Comparison of ENCODE assay signal across 8 cellular contexts in genomic region chr16:2560798-2561133, GRCh38. TPM values are rescaled to one million over a fixed set of nuclear protein-coding genes. Genes with fewer than 3 reads are reported as not detected.
DNase-seq lines count a peak whose midpoint lies in the region; ATAC-seq, FAIRE-seq and TF ChIP-seq lines count a peak whose summit lies in the region.
"Not testable (repeated sequence)": the region's sequence is repeated elsewhere in the genome, so short reads cannot be mapped to it uniquely, and the experiment has no call there.

No MANE protein-coding gene starts in this region.

- H3K4me1 Mint-ChIP-seq in chondrocyte (ENCODE audit: low read depth) = not testable (repeated sequence)

- TF ChIP-seq POLR2A in GM12892 (IDR thresholded peaks at IDR 0.05; ENCODE audit: low read depth, low read length); gastrocnemius medialis (IDR thresholded peaks at IDR 0.05); thyroid gland (IDR thresholded peaks at IDR 0.05): not testable (repeated sequence)

- not testable (repeated sequence) for H3K27me3 Mint-ChIP-seq in chondrocyte (ENCODE audit: low read depth)

- in situ Hi-C loops in Panc1 (cut with HindIII; ENCODE audit: low pct_unique_long_range_greater_than_20kb, low sequenced_read_pairs); gastrocnemius medialis (cut with MboI; ENCODE audit: low sequenced_read_pairs in 4 of 4): not testable (repeated sequence)

- not testable (repeated sequence) for TF ChIP-seq CTCF in Panc1 (IDR thresholded peaks at IDR 0.05)
- TF ChIP-seq CTCF in chondrocyte (IDR thresholded peaks at IDR 0.05) (peak; percentile 67), kidney epithelial cell (IDR thresholded peaks at IDR 0.05; ENCODE audit: insufficient read depth, low read length, poor library complexity, severe bottlenecking) (peak; percentile 27), gastrocnemius medialis (IDR thresholded peaks at IDR 0.05 in 4 of 5, conservative IDR thresholded peaks at IDR 0.05 in 1 of 5) (peak in 2 of 5 experiments; percentile 40 to 56), thyroid gland (IDR thresholded peaks at IDR 0.05) (peak in 2 of 6 experiments; percentile 19 to 48)

- H3K4me1 ChIP-seq in Panc1 (ENCODE audit: control insufficient read depth, insufficient read depth, low read length); gastrocnemius medialis; thyroid gland: not testable (repeated sequence)

- not testable (repeated sequence) for DNase-seq in GM12892 (ENCODE audit: insufficient read length); Panc1 (ENCODE audit: low read depth, low spot score); chondrocyte (ENCODE audit: low spot score); kidney epithelial cell (ENCODE audit: low read depth)
- DNase-seq in activated T-cell treated with anti-CD3 and anti-CD28 coated beads for 1 hour (ENCODE audit: low read depth) = peak; percentile 46
- DNase-seq in gastrocnemius medialis = peak; percentile 26 to 69
- peak; percentile 75 to 76 for DNase-seq in thyroid gland

- not testable (repeated sequence) for H3K27ac ChIP-seq in Panc1 (ENCODE audit: low read length); gastrocnemius medialis; thyroid gland

- not testable (repeated sequence) for H3K27ac Mint-ChIP-seq in chondrocyte (ENCODE audit: unreplicated experiment)

- H3K9me3 ChIP-seq in Panc1 (ENCODE audit: control insufficient read depth, insufficient read depth, low read depth, low read length); gastrocnemius medialis; thyroid gland: not testable (repeated sequence)

- H3K36me3 ChIP-seq in Panc1 (ENCODE audit: control insufficient read depth, insufficient read depth, low read length); kidney epithelial cell (ENCODE audit: control insufficient read depth, insufficient read depth, low read length); gastrocnemius medialis; thyroid gland: not testable (repeated sequence)

- H3K9me3 Mint-ChIP-seq in chondrocyte (ENCODE audit: low read depth) = not testable (repeated sequence)

- CTCF ChIA-PET in Panc1 (lab: Charles Lee) = not testable (repeated sequence)

- H3K4me3 ChIP-seq in Panc1 (ENCODE audit: low read depth in 2 of 2, low read length in 2 of 2); kidney epithelial cell (ENCODE audit: low read depth, low read length); gastrocnemius medialis; thyroid gland (replicated peaks in 1 of 3): not testable (repeated sequence)

- H3K27me3 ChIP-seq in Panc1 (ENCODE audit: control insufficient read depth, insufficient read depth, low read length); kidney epithelial cell (ENCODE audit: control insufficient read depth, insufficient read depth, low read length); gastrocnemius medialis; thyroid gland: not testable (repeated sequence)

- not testable (repeated sequence) for H3K4me3 Mint-ChIP-seq in chondrocyte (ENCODE audit: unreplicated experiment)

- peak; percentile 53 for ATAC-seq in HG02610 (IDR thresholded peaks at IDR 0.05; ENCODE audit: unreplicated experiment)
- ATAC-seq in Panc1 = peak; percentile 96
- peak; percentile 50 to 78 for ATAC-seq in gastrocnemius medialis

- H3K36me3 Mint-ChIP-seq in chondrocyte (ENCODE audit: low read depth) = not testable (repeated sequence)

- BruUV-seq in Panc1 (replicated peaks; lab: Mats Ljungman, UMichigan) = not testable (repeated sequence)

- peak; percentile 76 for FAIRE-seq in GM12892 (lab: Jason Lieb, UNC)

- intact Hi-C loops in Panc1 (cut with micrococcal nuclease; ENCODE audit: unreplicated experiment); gastrocnemius medialis (cut with DNase I; ENCODE audit: low total_unique reads); thyroid gland (cut with DNase I): not testable (repeated sequence)

- WGBS in thyroid gland, 2 donors = no CpG with 5 or more reads among the region's 4 CpGs

- POLR2A ChIA-PET in Panc1 (lab: Charles Lee) = not testable (repeated sequence)

RNA-seq across cellular contexts. Expression of gene PDPK1, which starts 22.9 kb away (rescaled TPM):
- 23.1 TPM for polyA plus RNA-seq in GM12892 (2012; ENCODE audit: missing spikeins)
- total RNA-seq in Panc1 (2021; ENCODE audit: unreplicated experiment) = 43.2 TPM
- polyA plus RNA-seq in Panc1 (2012; ENCODE audit: insufficient read length) = 19.8 TPM
- total RNA-seq in chondrocyte = 39.2 to 40.6 TPM (median 39.6 TPM) in 3 replicates
- total RNA-seq in kidney epithelial cell = 27.0 and 30.5 TPM in 2 replicates
- 10 to 100 TPM; 24.5 to 42.4 (median 34.7) TPM for total RNA-seq in gastrocnemius medialis
- 10 to 100 TPM; 33.3 to 89.0 (median 39.5) TPM for total RNA-seq in thyroid gland

RNA-seq across cellular contexts. Expression of gene CEMP1, which starts 29.6 kb away (rescaled TPM):
- not detected for polyA plus RNA-seq in GM12892 (2012; ENCODE audit: missing spikeins)
- total RNA-seq in Panc1 (2021; ENCODE audit: unreplicated experiment) (not detected), chondrocyte (not detected in 3 replicates), kidney epithelial cell (not detected in 2 replicates), gastrocnemius medialis (not detected), thyroid gland (1 to 10 TPM; 3.6 to 7.8 (median 3.6) TPM)
- polyA plus RNA-seq in Panc1 (2012; ENCODE audit: insufficient read length) = 9.1 TPM

RNA-seq across cellular contexts. Expression of gene AMDHD2, which starts 40.6 kb away (rescaled TPM):
- polyA plus RNA-seq in GM12892 (2012; ENCODE audit: missing spikeins) = 12.3 TPM
- total RNA-seq in Panc1 (2021; ENCODE audit: unreplicated experiment) = 87.5 TPM
- 56.9 TPM for polyA plus RNA-seq in Panc1 (2012; ENCODE audit: insufficient read length)
- total RNA-seq in chondrocyte = 35.4 to 37.0 TPM (median 36.3 TPM) in 3 replicates
- total RNA-seq in kidney epithelial cell = 76.0 and 87.5 TPM in 2 replicates
- 10 to 100 TPM; 12.3 to 18.1 (median 13.7) TPM for total RNA-seq in gastrocnemius medialis
- total RNA-seq in thyroid gland = 10 to 100 TPM; 32.6 to 43.5 (median 37.9) TPM

RNA-seq across cellular contexts. Expression of gene ATP6V0C, which starts 47.0 kb away (rescaled TPM):
- 15.5 TPM for polyA plus RNA-seq in GM12892 (2012; ENCODE audit: missing spikeins)
- total RNA-seq in Panc1 (2021; ENCODE audit: unreplicated experiment) (282 TPM), chondrocyte (168 to 200 TPM (median 197 TPM) in 3 replicates), kidney epithelial cell (79.1 and 139 TPM in 2 replicates), gastrocnemius medialis (10 to 100 TPM; 22.1 to 84.2 (median 56.2) TPM), thyroid gland (10 to 100 TPM; 33.1 to 62.1 (median 36.3) TPM)
- 497 TPM for polyA plus RNA-seq in Panc1 (2012; ENCODE audit: insufficient read length)
